20 cellular contexts compared by ENCODE assay signal in the genomic region with DNA sequence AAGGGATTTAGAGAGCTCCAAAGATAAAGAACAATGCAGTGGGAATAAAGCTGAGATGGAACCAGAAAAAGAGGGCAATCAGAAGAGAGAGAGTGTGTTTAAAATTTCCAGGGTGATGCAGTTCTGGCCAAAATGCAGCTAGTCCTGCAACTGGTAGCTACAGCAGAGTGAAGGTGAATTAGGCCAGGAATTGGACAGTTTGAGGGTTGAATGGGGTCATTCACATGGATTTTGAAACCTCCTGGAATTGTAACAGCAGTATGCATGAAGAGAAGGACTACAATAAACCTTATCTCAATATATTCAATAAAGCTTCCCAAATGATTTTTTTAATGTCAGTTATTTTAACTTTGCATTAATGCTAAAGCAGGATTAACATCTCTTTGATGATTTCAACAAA.
"Had no signal": no experiment of that assay in that cellular context is flagged by ENCODE, and none has a peak within 500 bp of the region (broad histone marks: within the 10 kb centered on the region; RNA-seq: fewer than 3 reads in every experiment).

No MANE protein-coding gene starts in this region.

- ATAC-seq: effector memory CD8-positive, alpha-beta T cell; heart right ventricle; lower lobe of right lung had no signal

- H3K4me1 ChIP-seq: lower lobe of right lung had no signal

- H3K4me3 Mint-ChIP-seq: activated naive CD4-positive, alpha-beta T cell treated with anti-CD3 and anti-CD28 coated beads, Interleukin-2, amount 10 ng/mL, durations not matched to agents 7 days and 5 days; neural progenitor cell had no signal

- H3K27me3 Mint-ChIP-seq: activated naive CD4-positive, alpha-beta T cell treated with anti-CD3 and anti-CD28 coated beads, Interleukin-2, amount 10 ng/mL, durations not matched to agents 7 days and 5 days; effector memory CD8-positive, alpha-beta T cell; progenitor cell of endocrine pancreas had no signal

- H3K9me3 ChIP-seq: esophagus squamous epithelium, heart right ventricle, lower lobe of right lung, transverse colon, vagina had no signal

- H3K27ac ChIP-seq: cardiac muscle cell, esophagus squamous epithelium, lower lobe of right lung, neural progenitor cell, transverse colon, vagina had no signal

- DNase-seq: activated CD4-positive, alpha-beta T cell treated with anti-CD3 and anti-CD28 coated beads, Interleukin-2, amount 50 U/mL, for 4 hours; activated naive CD4-positive, alpha-beta T cell treated with anti-CD3 and anti-CD28 coated beads, Interleukin-2, amount 10 ng/mL, durations not matched to agents 7 days and 5 days; activated T-cell treated with anti-CD3 and anti-CD28 coated beads for 4 hours; amygdala; effector memory CD8-positive, alpha-beta T cell; esophagus squamous epithelium; heart right ventricle; lower lobe of right lung; SK-N-SH; stimulated activated CD4-positive, alpha-beta T cell treated with anti-CD3 and anti-CD28 coated beads, Interleukin-12 subunit alpha, Interleukin-12 subunit beta, amount 100 ng/mL, for 4 hours; stimulated activated CD4-positive, alpha-beta T cell treated with anti-CD3 and anti-CD28 coated beads, Interleukin-1b, Interleukin-23, amount 100 ng/mL, for 48 hours; stimulated activated CD8-positive, alpha-beta memory T cell treated with anti-CD3 and anti-CD28 coated beads, Interleukin-4, amount 100 ng/mL, for 48 hours; stimulated activated naive CD4-positive, alpha-beta T cell treated with Interleukin-2 at 50 U/mL for 16 hours; T-helper 1 cell; T-helper 9 cell; transverse colon had no signal

- H3K4me1 Mint-ChIP-seq: neural progenitor cell had no signal

- H3K4me3 ChIP-seq: cardiac muscle cell, esophagus squamous epithelium, heart right ventricle, lower lobe of right lung, neural progenitor cell, transverse colon, vagina had no signal

- H3K27me3 ChIP-seq: cardiac muscle cell, esophagus squamous epithelium, heart right ventricle, neural progenitor cell, transverse colon, vagina had no signal

- H3K9me3 Mint-ChIP-seq: effector memory CD8-positive, alpha-beta T cell had no signal

- H3K36me3 ChIP-seq: cardiac muscle cell, esophagus squamous epithelium, heart right ventricle, lower lobe of right lung, neural progenitor cell, transverse colon, vagina had no signal

- H3K27ac Mint-ChIP-seq: activated naive CD4-positive, alpha-beta T cell treated with anti-CD3 and anti-CD28 coated beads, Interleukin-2, amount 10 ng/mL, durations not matched to agents 7 days and 5 days; neural progenitor cell; progenitor cell of endocrine pancreas had no signal
